22 cellular contexts compared by ENCODE assay signal in genomic region chr18:49013961-49014604, GRCh38.
DNase-seq lines count a peak whose midpoint lies in the region; ATAC-seq and TF ChIP-seq lines count a peak whose summit lies in the region.
"Had no signal": no experiment of that assay in that cellular context is flagged by ENCODE, and none has a peak within 500 bp of the region (broad histone marks: within the 10 kb centered on the region; RNA-seq: fewer than 3 reads in every experiment).

No MANE protein-coding gene starts in this region.

- CTCF ChIA-PET in activated CD8-positive, alpha-beta memory T cell treated with anti-CD3 and anti-CD28 coated beads, Interleukin-2, amount 10 ng/mL, durations not matched to agents 7 days and 5 days (lab: Charles Lee) = interaction anchor here (1.3 kb wide), 1 partner anchor 9 kb away, joined by 3 read pairs; no protein-coding TSS in a partner anchor
- CTCF ChIA-PET in RWPE1 (lab: Yijun Ruan, JAX) = no interaction called here

- peak overlapping the region; percentile 19; the same call in 1 of the 2 replicates for H3K27ac ChIP-seq in RWPE1
- peak overlapping the region; percentile 22 for H3K27ac ChIP-seq in smooth muscle cell (ENCODE audit: low read depth)
- H3K27ac ChIP-seq: C4-2B, gastroesophageal sphincter, KMS-11, psoas muscle had no signal

- H3K27me3 ChIP-seq in smooth muscle cell (ENCODE audit: low read depth) = no peaks in the 10 kb centered on the region
- H3K27me3 ChIP-seq: gastroesophageal sphincter had no signal

- H3K36me3 Mint-ChIP-seq in activated CD8-positive, alpha-beta memory T cell treated with anti-CD3 and anti-CD28 coated beads, Interleukin-2, amount 10 ng/mL, durations not matched to agents 7 days and 5 days = no peaks in the 10 kb centered on the region

- no peak overlapping the region for H2AFZ ChIP-seq in smooth muscle cell (ENCODE audit: low read depth)
- H2AFZ ChIP-seq: GM23338 had no signal

- no peaks in the 10 kb centered on the region for H3F3A ChIP-seq in smooth muscle cell (ENCODE audit: low read depth)

- peaks cover 4% of the 10 kb centered on the region for H3K79me2 ChIP-seq in smooth muscle cell (ENCODE audit: low read depth)

- no peaks in the 10 kb centered on the region for H4K20me1 ChIP-seq in smooth muscle cell (ENCODE audit: low read depth)

- DNase-seq in activated CD8-positive, alpha-beta memory T cell treated with anti-CD3 and anti-CD28 coated beads, Interleukin-2, amount 50 U/mL, for 48 hours = peak; percentile 34
- DNase-seq in activated CD8-positive, alpha-beta memory T cell treated with anti-CD3 and anti-CD28 coated beads, Interleukin-2, amount 10 ng/mL, durations not matched to agents 7 days and 5 days = no peak
- DNase-seq in RWPE1 (ENCODE audit: low spot score) (no peak), islet precursor cell (peak; percentile 51), smooth muscle cell (lab: John Stamatoyannopoulos, UW; ENCODE audit: unreplicated experiment) (no peak), A172 (ENCODE audit: low spot score) (no peak), anterior cingulate cortex (lab: John Stamatoyannopoulos, UW) (no peak)
- DNase-seq: activated CD8-positive, alpha-beta T cell treated with anti-CD3 and anti-CD28 coated beads for 36 hours; activated naive CD4-positive, alpha-beta T cell treated with Interleukin-2 at 50 U/mL for 16 hours; cortex of kidney; DMS53; NCI-H1048; NCI-H82; nephron progenitor cell; stimulated activated naive CD4-positive, alpha-beta T cell had no signal

- peaks cover 8% of the 10 kb centered on the region for H3K4me1 ChIP-seq in smooth muscle cell (ENCODE audit: low read depth)
- H3K4me1 ChIP-seq: gastroesophageal sphincter, psoas muscle had no signal

- POLR2A ChIA-PET in RWPE1 (lab: Yijun Ruan, JAX; ENCODE audit: low non-redundant PET) = no interaction called here

- no peak for ATAC-seq in activated CD8-positive, alpha-beta memory T cell treated with anti-CD3 and anti-CD28 coated beads, Interleukin-2, amount 10 ng/mL, durations not matched to agents 7 days and 5 days
- ATAC-seq in HG03025 (IDR thresholded peaks at IDR 0.05; ENCODE audit: low FRiP score, unreplicated experiment) = no peak
- ATAC-seq: activated CD8-positive, alpha-beta T cell treated with anti-CD3 and anti-CD28 coated beads for 36 hours; gastroesophageal sphincter; GM23338; psoas muscle; SK-N-SH treated with all-trans-retinoic acid at 6 μM for 48 hours had no signal

- no peaks in the 10 kb centered on the region for H3K9me3 Mint-ChIP-seq in activated CD8-positive, alpha-beta memory T cell treated with anti-CD3 and anti-CD28 coated beads, Interleukin-2, amount 10 ng/mL, durations not matched to agents 7 days and 5 days (ENCODE audit: low read depth)
- H3K9me3 Mint-ChIP-seq: activated CD8-positive, alpha-beta T cell treated with anti-CD3 and anti-CD28 coated beads for 36 hours; GM23338; nephron progenitor cell had no signal

- H3K9me3 ChIP-seq in smooth muscle cell (replicated peaks; ENCODE audit: low read depth) = no peaks in the 10 kb centered on the region
- H3K9me3 ChIP-seq: gastroesophageal sphincter, psoas muscle had no signal

- no peaks in the 10 kb centered on the region for H3K36me3 ChIP-seq in smooth muscle cell (ENCODE audit: low read depth)
- H3K36me3 ChIP-seq: gastroesophageal sphincter had no signal

- H3K4me3 ChIP-seq in smooth muscle cell = no peak overlapping the region
- H3K4me3 ChIP-seq: gastroesophageal sphincter, GM23338, psoas muscle had no signal

- TF ChIP-seq CTCF in RWPE1 (conservative IDR thresholded peaks at IDR 0.05; ENCODE audit: low read depth) (no peak), smooth muscle cell (IDR thresholded peaks at IDR 0.05; ENCODE audit: borderline replicate concordance, insufficient read depth, poor library complexity, severe bottlenecking) (no peak)

- H3K27me3 Mint-ChIP-seq in activated CD8-positive, alpha-beta memory T cell treated with anti-CD3 and anti-CD28 coated beads, Interleukin-2, amount 10 ng/mL, durations not matched to agents 7 days and 5 days = no peaks in the 10 kb centered on the region
- H3K27me3 Mint-ChIP-seq: activated CD8-positive, alpha-beta T cell treated with anti-CD3 and anti-CD28 coated beads for 36 hours had no signal

- peak overlapping the region; percentile 32 for H3K9ac ChIP-seq in smooth muscle cell (ENCODE audit: low read depth)
- H3K9ac ChIP-seq: KMS-11 had no signal

- H3K27ac Mint-ChIP-seq in activated CD8-positive, alpha-beta memory T cell treated with anti-CD3 and anti-CD28 coated beads, Interleukin-2, amount 10 ng/mL, durations not matched to agents 7 days and 5 days = no peak overlapping the region
- H3K27ac Mint-ChIP-seq: activated CD8-positive, alpha-beta T cell treated with anti-CD3 and anti-CD28 coated beads for 36 hours; GM23338; nephron progenitor cell had no signal

- H3K4me3 Mint-ChIP-seq in activated CD8-positive, alpha-beta memory T cell treated with anti-CD3 and anti-CD28 coated beads, Interleukin-2, amount 10 ng/mL, durations not matched to agents 7 days and 5 days = no peak overlapping the region
- H3K4me3 Mint-ChIP-seq: activated CD8-positive, alpha-beta T cell treated with anti-CD3 and anti-CD28 coated beads for 36 hours; GM23338; nephron progenitor cell had no signal

- WGBS in smooth muscle cell (ENCODE audit: low lambda C conversion rate) = 59% methylated on average over 19 of the region's 19 CpGs

- no peaks in the 10 kb centered on the region for H3K4me1 Mint-ChIP-seq in activated CD8-positive, alpha-beta memory T cell treated with anti-CD3 and anti-CD28 coated beads, Interleukin-2, amount 10 ng/mL, durations not matched to agents 7 days and 5 days

- no peak overlapping the region for H3K4me2 ChIP-seq in smooth muscle cell
- H3K4me2 ChIP-seq: GM23338, KMS-11 had no signal

Comparison
In these comparisons a context has a peak if more than half of its experiments do, and no peak if none do; other contexts are left out.
1. DNase-seq: peak in activated CD8-positive, alpha-beta memory T cell treated with anti-CD3 and anti-CD28 coated beads, Interleukin-2, amount 50 U/mL, for 48 hours (single experiment) and islet precursor cell (single experiment); none in activated CD8-positive, alpha-beta memory T cell treated with anti-CD3 and anti-CD28 coated beads, Interleukin-2, amount 10 ng/mL, durations not matched to agents 7 days and 5 days (single experiment), RWPE1 (single experiment), smooth muscle cell (single experiment), A172 (single experiment) and anterior cingulate cortex (0 of 58).